Comparison of ENCODE assay signal across 19 cellular contexts in the genomic region with DNA sequence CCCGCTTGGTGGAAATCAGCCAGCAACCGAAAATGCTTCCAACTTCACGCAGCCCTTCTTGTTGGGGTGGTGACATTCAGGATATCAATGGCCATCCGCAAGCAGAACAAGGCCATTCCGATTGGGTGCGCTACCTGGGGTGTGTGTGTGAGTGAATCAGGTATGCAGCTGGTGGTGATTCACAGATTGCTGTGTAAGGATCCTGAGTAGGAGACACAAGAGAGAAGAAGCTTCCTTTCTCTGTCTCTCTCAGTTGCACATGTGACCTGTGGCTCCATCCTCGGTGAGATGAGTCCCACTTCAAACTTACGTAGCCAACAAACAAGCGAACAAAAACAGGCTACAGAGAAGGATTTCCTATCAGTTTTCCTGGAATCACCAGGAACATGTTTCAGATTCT. TPM values are rescaled to one million over a fixed set of nuclear protein-coding genes. Genes with fewer than 3 reads are reported as not detected.
A peak's percentile ranks its signal among the peaks of the same experiment; 100 is the strongest.
DNase-seq lines count a peak whose midpoint lies in the region; ATAC-seq and TF ChIP-seq lines count a peak whose summit lies in the region.
"Had no signal": no experiment of that assay in that cellular context is flagged by ENCODE, and none has a peak within 500 bp of the region (broad histone marks: within the 10 kb centered on the region; RNA-seq: fewer than 3 reads in every experiment).

No MANE protein-coding gene starts in this region.

- H3K9me3 ChIP-seq in T-helper 17 cell (ENCODE audit: control insufficient read depth, low read length, poor library complexity, severe bottlenecking) = no peaks in the 10 kb centered on the region
- no peaks in the 10 kb centered on the region for H3K9me3 ChIP-seq in sigmoid colon
- H3K9me3 ChIP-seq: ascending aorta, left ventricle myocardium inferior had no signal

- CTCF ChIA-PET in Calu3 (lab: Charles Lee) = interaction anchor here (1.3 kb wide), 1 partner anchor 168 kb away, joined by 3 read pairs; no protein-coding TSS in a partner anchor

- no peak overlapping the region for H3K4me3 Mint-ChIP-seq in Calu3 (ENCODE audit: low read depth, unreplicated experiment)
- no peak overlapping the region for H3K4me3 Mint-ChIP-seq in T-helper 17 cell
- H3K4me3 Mint-ChIP-seq: activated CD4-positive, alpha-beta T cell treated with anti-CD3 and anti-CD28 coated beads for 36 hours; activated T-cell treated with anti-CD3 and anti-CD28 coated beads, Interleukin-2, amount 50 U/mL, for 72 hours; CD4-positive, CD25-positive, alpha-beta regulatory T cell had no signal

- H3K27ac Mint-ChIP-seq in Calu3 (ENCODE audit: unreplicated experiment) (peak overlapping the region; percentile 36), T-helper 17 cell (peak overlapping the region; percentile 2)
- H3K27ac Mint-ChIP-seq: activated CD4-positive, alpha-beta T cell treated with anti-CD3 and anti-CD28 coated beads for 36 hours; activated T-cell treated with anti-CD3 and anti-CD28 coated beads, Interleukin-2, amount 50 U/mL, for 72 hours; CD4-positive, CD25-positive, alpha-beta regulatory T cell had no signal

- H3K4me1 Mint-ChIP-seq in Calu3 (ENCODE audit: low read depth, unreplicated experiment) (peaks cover 17% of the 10 kb centered on the region), T-helper 17 cell (no peaks in the 10 kb centered on the region)
- H3K4me1 Mint-ChIP-seq: activated CD4-positive, alpha-beta T cell treated with anti-CD3 and anti-CD28 coated beads for 36 hours; CD4-positive, CD25-positive, alpha-beta regulatory T cell had no signal

- peaks cover 17% of the 10 kb centered on the region for H3K36me3 Mint-ChIP-seq in Calu3 (ENCODE audit: insufficient read depth, unreplicated experiment)
- no peaks in the 10 kb centered on the region for H3K36me3 Mint-ChIP-seq in T-helper 17 cell (ENCODE audit: low read depth)

- 90 to 95% methylated on average over 9 of the region's 9 CpGs for WGBS in sigmoid colon, 2 donors

- no peaks in the 10 kb centered on the region for H3K9me3 Mint-ChIP-seq in Calu3 (ENCODE audit: low read depth, unreplicated experiment)
- H3K9me3 Mint-ChIP-seq: activated T-cell treated with anti-CD3 and anti-CD28 coated beads, Interleukin-2, amount 50 U/mL, for 72 hours; CD4-positive, CD25-positive, alpha-beta regulatory T cell had no signal

- TF ChIP-seq POLR2A in sigmoid colon (IDR thresholded peaks at IDR 0.05) = no peak

- TF ChIP-seq EP300 in sigmoid colon (IDR thresholded peaks at IDR 0.05) = no peak

- H3K27me3 ChIP-seq in foreskin keratinocyte (no peaks in the 10 kb centered on the region), sigmoid colon (no peaks in the 10 kb centered on the region)
- H3K27me3 ChIP-seq: ascending aorta had no signal

- TF ChIP-seq CTCF in Calu3 (IDR thresholded peaks at IDR 0.05; ENCODE audit: unreplicated experiment) = no peak
- TF ChIP-seq CTCF in foreskin keratinocyte (conservative IDR thresholded peaks at IDR 0.05) = no peak
- no peak for TF ChIP-seq CTCF in sigmoid colon (IDR thresholded peaks at IDR 0.05)

- H3K4me1 ChIP-seq in foreskin keratinocyte (peaks cover 6% of the 10 kb centered on the region), sigmoid colon (peaks cover 0 to 34% (median 27%) of the 10 kb centered on the region in 4 donors)

- ATAC-seq in T-helper 17 cell = no peak
- ATAC-seq in foreskin keratinocyte = peak; percentile 73
- no peak for ATAC-seq in GM18870 (IDR thresholded peaks at IDR 0.05; ENCODE audit: unreplicated experiment)
- ATAC-seq: activated CD4-positive, alpha-beta T cell treated with anti-CD3 and anti-CD28 coated beads for 36 hours; activated T-cell treated with anti-CD3 and anti-CD28 coated beads, Interleukin-2, amount 50 U/mL, for 72 hours had no signal

- BruUV-seq in Calu3 (replicated peaks; lab: Mats Ljungman, UMichigan) = no TSS peak

- no peak for DNase-seq in Calu3
- DNase-seq in T-helper 17 cell = no peak
- DNase-seq in foreskin keratinocyte = peak; percentile 59 to 82
- DNase-seq in sigmoid colon = no peak
- no peak for DNase-seq in activated T-cell treated with anti-CD3 and anti-CD28 coated beads, Interleukin-2, amount 50 U/mL, for 48 hours
- DNase-seq in Kasumi-1 (lab: John Stamatoyannopoulos, UW) = no peak
- no peak for DNase-seq in UCSD-AML1 (lab: John Stamatoyannopoulos, UW; ENCODE audit: unreplicated experiment)
- DNase-seq: activated CD4-positive, alpha-beta T cell treated with anti-CD3 and anti-CD28 coated beads for 36 hours; activated naive CD4-positive, alpha-beta T cell treated with anti-CD3 and anti-CD28 coated beads, Interleukin-2, amount 50 U/mL, for 16 hours; activated T-cell treated with anti-CD3 and anti-CD28 coated beads, Interleukin-2, amount 50 U/mL, for 72 hours; CD4-positive, CD25-positive, alpha-beta regulatory T cell; effector memory CD4-positive, alpha-beta T cell; glutamatergic neuron; left ventricle myocardium inferior; NCI-H1436 treated with DMSO at 0.1 percent for 48 hours; NCI-H526; stimulated activated CD4-positive, alpha-beta T cell treated with anti-CD3 and anti-CD28 coated beads, Interleukin-4, amount 100 ng/mL, for 4 hours had no signal

- intact Hi-C loops in Calu3 (cut with micrococcal nuclease; ENCODE audit: unreplicated experiment) = no loop called here
- intact Hi-C loops in sigmoid colon (cut with DNase I) = no loop called here

- H3K36me3 ChIP-seq in sigmoid colon = no peaks in the 10 kb centered on the region
- H3K36me3 ChIP-seq: ascending aorta, left ventricle myocardium inferior had no signal

- no peak overlapping the region for H3K27ac ChIP-seq in foreskin keratinocyte
- peak overlapping the region in 3 of 4 donors; percentile 79 to 87 (median 87) for H3K27ac ChIP-seq in sigmoid colon

- H3K27me3 Mint-ChIP-seq in Calu3 (ENCODE audit: unreplicated experiment) (no peaks in the 10 kb centered on the region), T-helper 17 cell (no peaks in the 10 kb centered on the region)
- H3K27me3 Mint-ChIP-seq: activated CD4-positive, alpha-beta T cell treated with anti-CD3 and anti-CD28 coated beads for 36 hours had no signal

- no peak overlapping the region for H3K4me3 ChIP-seq in sigmoid colon
- H3K4me3 ChIP-seq: ascending aorta, left ventricle myocardium inferior had no signal

RNA-seq across cellular contexts. Expression of gene TMEM184B, which starts 9.6 kb away (rescaled TPM):
- total RNA-seq in Calu3 (2022) (113 and 114 TPM in 2 replicates), T-helper 17 cell (10 to 100 TPM; 53.3 TPM), foreskin keratinocyte (54.0 and 55.7 TPM in 2 replicates), sigmoid colon (10 to 100 TPM; 42.6 to 96.4 (median 68.1) TPM)
- polyA plus RNA-seq in foreskin keratinocyte (37.1 and 43.9 TPM in 2 replicates), sigmoid colon (10 to 100 TPM in 1 of 3 donors, 1 to 10 TPM in 2; 7.2 to 34.3 (median 8.1) TPM)

RNA-seq across cellular contexts. Expression of gene CSNK1E, which starts 34.8 kb away (rescaled TPM):
- total RNA-seq in Calu3 (2022) (172 and 178 TPM in 2 replicates), T-helper 17 cell (100 to 1,000 TPM; 157 to 174 TPM), foreskin keratinocyte (194 and 204 TPM in 2 replicates), sigmoid colon (100 to 1,000 TPM in 1 of 4 donors, 10 to 100 TPM in 3; 60.6 to 116 (median 73.3) TPM)
- polyA plus RNA-seq in foreskin keratinocyte (134 and 153 TPM in 2 replicates), sigmoid colon (10 to 100 TPM; 33.6 to 82.8 (median 35.1) TPM)

Comparison
In these comparisons a context has a peak if more than half of its experiments do, and no peak if none do; other contexts are left out.
1. DNase-seq: peak in foreskin keratinocyte (2 of 2); none in Calu3 (single experiment), T-helper 17 cell (0 of 3), sigmoid colon (single experiment), activated T-cell treated with anti-CD3 and anti-CD28 coated beads, Interleukin-2, amount 50 U/mL, for 48 hours (0 of 2), Kasumi-1 (0 of 2) and UCSD-AML1 (single experiment).